8 cellular contexts compared by ENCODE assay signal in the genomic region with DNA sequence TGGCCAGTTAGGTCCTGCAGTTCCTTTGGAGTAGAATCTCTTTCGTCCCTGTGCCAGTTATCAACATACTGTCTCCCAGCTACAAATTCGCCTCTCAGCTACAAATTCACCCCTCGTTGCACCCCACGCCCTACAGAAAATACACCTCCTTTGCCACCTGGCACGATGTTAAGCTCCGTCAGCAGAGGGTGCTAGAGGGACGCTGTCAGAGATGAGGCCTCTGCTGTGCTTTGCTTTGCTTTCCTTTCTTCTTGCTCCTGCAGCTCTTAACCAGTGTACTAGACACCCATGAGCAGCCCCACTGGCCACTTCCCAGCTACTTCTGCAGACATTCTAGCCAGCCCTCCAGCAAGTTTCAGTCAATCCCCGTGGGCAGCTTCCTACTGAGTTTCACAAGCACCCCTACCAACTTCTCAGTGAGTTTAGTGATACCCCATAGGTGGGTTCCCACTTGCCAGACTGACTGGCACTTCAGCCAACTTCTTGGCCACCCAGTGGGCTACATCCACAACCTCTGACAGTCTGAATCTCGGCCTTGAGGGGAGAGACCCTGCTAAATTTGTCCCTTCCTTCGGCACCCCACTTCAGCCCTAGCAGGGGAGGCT. TPM values are rescaled to one million over a fixed set of nuclear protein-coding genes. Genes with fewer than 3 reads are reported as not detected.
DNase-seq lines count a peak whose midpoint lies in the region; ATAC-seq, FAIRE-seq and TF ChIP-seq lines count a peak whose summit lies in the region.

No MANE protein-coding gene starts in this region.

- no peaks in the 10 kb centered on the region for H3K27me3 ChIP-seq in left ventricle myocardium inferior (ENCODE audit: low read depth)

- H3K4me1 ChIP-seq in A549 = 0 out of 3 replicates have a peak, but pooled peaks cover 3% of the 10 kb centered on the region
- H3K4me1 ChIP-seq in left ventricle myocardium inferior = peaks cover 4% of the 10 kb centered on the region

- no peaks in the 10 kb centered on the region for H3K9me3 ChIP-seq in A549
- no peaks in the 10 kb centered on the region for H3K9me3 ChIP-seq in left ventricle myocardium inferior (replicated peaks)

- POLR2A ChIA-PET in A549 (lab: Yijun Ruan, JAX) = no interaction called here

- TF ChIP-seq EP300 in A549 (IDR thresholded peaks at IDR 0.05) = no peak

- H3K4me3 ChIP-seq in A549 (no peak overlapping the region), left ventricle myocardium inferior (no peak overlapping the region)

- H3K4me2 ChIP-seq in A549 = no peak overlapping the region

- FAIRE-seq in A549 (lab: Jason Lieb, UNC) = no peak
- FAIRE-seq in GM18507 (lab: Jason Lieb, UNC) = peak; percentile 77

- H3K36me3 ChIP-seq in left ventricle myocardium inferior = peaks cover 18% of the 10 kb centered on the region

- CTCF ChIA-PET in A549 (lab: Yijun Ruan, JAX) = interaction anchor here (0.6 to 4.9 kb wide), 33 partner anchors 8 to 466 kb away, joined by 3 to 43 read pairs (median 4); partner anchors contain the start of genes HAUS3 and POLN

- intact Hi-C loops in left ventricle myocardium inferior (cut with micrococcal nuclease) = no loop called here

- WGBS in A549 (ENCODE audit: missing lambda C conversion rate) = 11% methylated on average over 10 of the region's 10 CpGs

- TF ChIP-seq CTCF in A549 (IDR thresholded peaks at IDR 0.05) = peak; percentile 72
- TF ChIP-seq CTCF in left ventricle myocardium inferior (IDR thresholded peaks at IDR 0.05; ENCODE audit: borderline replicate concordance) = peak; percentile 88

- no peak for TF ChIP-seq POLR2A in A549 (IDR thresholded peaks at IDR 0.05; ENCODE audit: low read length)

- H3K27ac ChIP-seq in A549 (no peak overlapping the region), left ventricle myocardium inferior (replicated peaks) (no peak overlapping the region)

- peak; percentile 93 to 97 for ATAC-seq in A549
- ATAC-seq in GM21360 (IDR thresholded peaks at IDR 0.05; ENCODE audit: unreplicated experiment) = no peak

- peak; percentile 80 to 85 for TF ChIP-seq RAD21 in A549 (conservative IDR thresholded peaks at IDR 0.05 in 1 of 2, IDR thresholded peaks at IDR 0.05 in 1 of 2)

- DNase-seq in A549 (ENCODE audit: low read depth in 1 of 2, low spot score in 1 of 2) = peak; percentile 45 to 56
- DNase-seq in GM18507 (ENCODE audit: extremely low spot score, insufficient read length, low read depth) = peak; percentile 20
- peak; percentile 88 for DNase-seq in NAMALWA (ENCODE audit: low spot score)
- peak; percentile 55 to 81 (median 69) for DNase-seq in T-helper 1 cell
- peak; percentile 54 for DNase-seq in amniotic epithelial cell (ENCODE audit: low read depth)
- peak; percentile 59 for DNase-seq in left ventricle myocardium inferior
- DNase-seq in renal cortical epithelial cell (ENCODE audit: low read depth) = peak; percentile 58

TF ChIP-seq in A549, 52 proteins besides CTCF, POLR2A, EP300 and RAD21:
- TF ChIP-seq SMC3 (IDR thresholded peaks at IDR 0.05) (peak; percentile 61), BCL3 (IDR thresholded peaks at IDR 0.05) (no peak)

RNA-seq across cellular contexts. Expression of gene HAUS3, which starts 21.8 kb away (rescaled TPM):
- polyA plus RNA-seq in A549 (2011; rRNA removed) (5.7 and 10.6 TPM in 2 replicates), A549 (2017; fragmentation: RNase III; extraction: RNeasy Plus Mini Kit Qiagen cat#74134 plus additional on column Dnase treatment) (7.5 to 7.7 TPM (median 7.7 TPM) in 3 replicates)
- 3.6 and 4.8 TPM in 2 replicates for polyA plus RNA-seq in A549 (2012; cell fraction: cytosol; rRNA removed)
- polyA plus RNA-seq in A549 (2012; cell fraction: nucleus; rRNA removed) = 8.7 and 10.3 TPM in 2 replicates
- polyA minus RNA-seq in A549 (2011; rRNA and poly(A)+ RNA removed) = 2.1 and 2.7 TPM in 2 replicates
- total RNA-seq in left ventricle myocardium inferior (6.4 TPM), renal cortical epithelial cell (6.9 and 12.6 TPM in 2 replicates)

RNA-seq across cellular contexts. Expression of gene POLN, which starts 21.8 kb away (rescaled TPM):
- 2.5 and 2.9 TPM in 2 replicates for polyA plus RNA-seq in A549 (2011; rRNA removed)
- 1.5 and 2.0 TPM in 2 replicates for polyA plus RNA-seq in A549 (2012; cell fraction: cytosol; rRNA removed)
- 7.3 and 7.9 TPM in 2 replicates for polyA plus RNA-seq in A549 (2012; cell fraction: nucleus; rRNA removed)
- polyA plus RNA-seq in A549 (2017; fragmentation: RNase III; extraction: RNeasy Plus Mini Kit Qiagen cat#74134 plus additional on column Dnase treatment) = 2.4 to 2.6 TPM (median 2.4 TPM) in 3 replicates
- 2.5 and 3.1 TPM in 2 replicates for polyA minus RNA-seq in A549 (2011; rRNA and poly(A)+ RNA removed)
- 2.2 TPM for total RNA-seq in left ventricle myocardium inferior
- 1.2 and 5.5 TPM in 2 replicates for total RNA-seq in renal cortical epithelial cell

RNA-seq across cellular contexts. Expression of gene MXD4, which starts 41.8 kb away (rescaled TPM):
- polyA plus RNA-seq in A549 (2011; rRNA removed) (10.8 and 12.6 TPM in 2 replicates), A549 (2017; fragmentation: RNase III; extraction: RNeasy Plus Mini Kit Qiagen cat#74134 plus additional on column Dnase treatment) (15.2 to 20.3 TPM (median 18.5 TPM) in 3 replicates)
- 12.1 and 18.1 TPM in 2 replicates for polyA plus RNA-seq in A549 (2012; cell fraction: cytosol; rRNA removed)
- 24.4 and 28.3 TPM in 2 replicates for polyA plus RNA-seq in A549 (2012; cell fraction: nucleus; rRNA removed)
- 15.7 and 18.5 TPM in 2 replicates for polyA minus RNA-seq in A549 (2011; rRNA and poly(A)+ RNA removed)
- total RNA-seq in left ventricle myocardium inferior (40.4 TPM), renal cortical epithelial cell (41.0 and 102 TPM in 2 replicates)

Comparison
In these comparisons a context has a peak if more than half of its experiments do, and no peak if none do; other contexts are left out.
1. DNase-seq: peak in every context shown above with its lines; median percentile 88 in NAMALWA; 69 in T-helper 1 cell; 59 in left ventricle myocardium inferior; 58 in renal cortical epithelial cell; 54 in amniotic epithelial cell; 50 in A549; 20 in GM18507.